In genomic region chr6:170307080-170307545, GRCh38 we compare ENCODE assay signal across 8 cellular contexts. TPM values are rescaled to one million over a fixed set of nuclear protein-coding genes. Genes with fewer than 3 reads are reported as not detected.
A peak's percentile ranks its signal among the peaks of the same experiment; 100 is the strongest.
DNase-seq lines count a peak whose midpoint lies in the region; ATAC-seq and TF ChIP-seq lines count a peak whose summit lies in the region.

No MANE protein-coding gene starts in this region.

- peaks cover 21% of the 10 kb centered on the region for H3K4me1 Mint-ChIP-seq in glutamatergic neuron (ENCODE audit: low read depth, unreplicated experiment)

- peak overlapping the region; percentile 94 for H3K27ac Mint-ChIP-seq in glutamatergic neuron (ENCODE audit: unreplicated experiment)

- H3K27ac ChIP-seq in skin epidermis, result peak overlapping the region; percentile 86 to 99 (median 96)

- ATAC-seq in GM19023 (IDR thresholded peaks at IDR 0.05; ENCODE audit: unreplicated experiment) (no peak), GM21737 (IDR thresholded peaks at IDR 0.05; ENCODE audit: unreplicated experiment) (no peak)

- H3K4me3 ChIP-seq in WI38 (ENCODE audit: low read depth, low read length), result peak overlapping the region; percentile 97
- H3K4me3 ChIP-seq in skin epidermis, result peak overlapping the region; percentile 85 to 98 (median 92)

- H3K27me3 Mint-ChIP-seq in glutamatergic neuron (ENCODE audit: unreplicated experiment), result peaks cover 3% of the 10 kb centered on the region

- TF ChIP-seq CTCF in GM20000 (IDR thresholded peaks at IDR 0.05; ENCODE audit: extremely low read depth, missing control alignments), result no peak
- TF ChIP-seq CTCF in WI38 (IDR thresholded peaks at IDR 0.05; ENCODE audit: low read depth, low read length), result no peak
- TF ChIP-seq CTCF in glutamatergic neuron (IDR thresholded peaks at IDR 0.05; ENCODE audit: partially characterized antibody, unreplicated experiment), result no peak

- H3K36me3 Mint-ChIP-seq in glutamatergic neuron (ENCODE audit: unreplicated experiment), result peaks cover 17% of the 10 kb centered on the region

- DNase-seq in GM20000 (ENCODE audit: low spot score) (peak; percentile 43), glutamatergic neuron (no peak), COLO829 (ENCODE audit: low spot score) (no peak), SW 1271 (lab: John Stamatoyannopoulos, UW) (no peak)

- H3K9me3 Mint-ChIP-seq in glutamatergic neuron (ENCODE audit: unreplicated experiment), result peaks cover 7% of the 10 kb centered on the region

- H3K4me3 Mint-ChIP-seq in glutamatergic neuron (ENCODE audit: unreplicated experiment), result peak overlapping the region; percentile 98

RNA-seq across cellular contexts. Expression of gene FAM120B, which starts 0.6 kb away (rescaled TPM):
- 48.3 TPM for total RNA-seq in glutamatergic neuron (ENCODE audit: unreplicated experiment)

RNA-seq across cellular contexts. Expression of gene DLL1, which starts 16.2 kb away (rescaled TPM):
- 34.3 TPM for total RNA-seq in glutamatergic neuron (ENCODE audit: unreplicated experiment)
